ENCODE assay signal across 1 cellular context in genomic region chr16:2773188-2773968, GRCh38.
TF ChIP-seq lines count a peak whose summit lies in the region.

No MANE protein-coding gene starts in this region.

TF ChIP-seq in GM12878, 131 proteins besides CTCF, POLR2A, EP300 and RAD21:
- TF ChIP-seq CREM (IDR thresholded peaks at IDR 0.05; ENCODE audit: low read depth) (no peak), NR2C1 (IDR thresholded peaks at IDR 0.05) (no peak), NFIC (IDR thresholded peaks at IDR 0.05; ENCODE audit: low read depth, low read length) (no peak), ZBTB11 (CRISPR knock-in tag; IDR thresholded peaks at IDR 0.05) (no peak), POLR2AphosphoS5 (IDR thresholded peaks at IDR 0.05; ENCODE audit: low read length) (no peak), CUX1 (IDR thresholded peaks at IDR 0.05; ENCODE audit: insufficient replicate concordance, low read depth, low read length) (no peak), CEBPB (IDR thresholded peaks at IDR 0.05; ENCODE audit: borderline replicate concordance in 1 of 2, low read depth in 2 of 2, low read length in 2 of 2) (no peak), PML (IDR thresholded peaks at IDR 0.05; ENCODE audit: low read length) (0 out of 2 replicates have a peak, but pooled peaks have one; percentile 9), POLR2AphosphoS2 (IDR thresholded peaks at IDR 0.05; ENCODE audit: low read depth, low read length) (0 out of 2 replicates have a peak, but pooled peaks have one; percentile 32), HDAC2 (IDR thresholded peaks at IDR 0.05) (no peak), PBX3 (IDR thresholded peaks at IDR 0.05; ENCODE audit: insufficient replicate concordance, low read depth, low read length) (no peak), RBBP5 (conservative IDR thresholded peaks at IDR 0.05) (no peak), PAX5 (IDR thresholded peaks at IDR 0.05; ENCODE audit: borderline replicate concordance, low read depth, low read length) (no peak), RB1 (IDR thresholded peaks at IDR 0.05; ENCODE audit: borderline replicate concordance) (no peak), JUND (IDR thresholded peaks at IDR 0.05; ENCODE audit: low read depth, low read length) (no peak), NR2C2 (IDR thresholded peaks at IDR 0.05; ENCODE audit: borderline replicate concordance, control insufficient read depth, insufficient read length, low read depth) (no peak), SMAD5 (IDR thresholded peaks at IDR 0.05; ENCODE audit: low read depth) (no peak)
TF ChIP-seq in GM12878: peak in this region for 2.
